8 cellular contexts compared by ENCODE assay signal in the genomic region with DNA sequence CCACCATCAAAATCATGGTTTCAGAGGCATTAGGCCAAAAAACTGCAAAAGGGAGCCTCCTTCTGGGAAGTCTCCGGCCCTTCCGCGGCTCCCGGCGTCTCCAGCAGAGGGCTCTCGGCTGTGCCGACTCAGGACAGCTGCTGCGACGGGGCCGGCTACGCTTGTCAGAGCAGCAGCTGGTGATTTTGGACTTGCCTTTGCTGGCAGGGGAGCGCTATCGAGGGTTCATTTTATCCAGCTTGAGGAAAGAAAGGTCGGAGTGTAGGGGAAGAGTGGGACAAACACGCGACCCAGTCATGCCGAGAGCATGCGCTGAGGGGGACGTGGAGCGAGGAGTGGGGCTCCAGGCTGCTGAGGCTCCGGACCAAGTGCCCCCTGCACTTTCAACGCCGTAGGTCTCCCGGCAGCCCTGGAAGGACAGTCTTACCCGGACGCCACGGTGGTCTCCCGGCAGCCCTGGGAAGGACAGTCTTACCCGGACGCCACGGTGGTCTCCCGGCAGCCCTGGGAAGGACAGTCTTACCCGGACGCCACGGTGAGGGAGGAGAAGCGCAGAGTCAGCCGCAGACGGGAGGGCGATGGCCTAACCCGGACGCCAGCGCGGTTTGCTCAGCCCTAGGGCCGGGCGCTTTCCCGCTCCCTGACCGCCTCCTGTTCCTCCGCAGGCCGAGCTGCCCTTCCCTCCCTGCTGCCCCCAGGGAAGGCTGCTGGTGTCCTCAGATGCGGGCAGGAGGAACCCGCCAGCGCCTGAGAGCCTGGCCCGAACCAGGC. TPM values are rescaled to one million over a fixed set of nuclear protein-coding genes. Genes with fewer than 3 reads are reported as not detected.
DNase-seq lines count a peak whose midpoint lies in the region; ATAC-seq, FAIRE-seq and TF ChIP-seq lines count a peak whose summit lies in the region.

No MANE protein-coding gene starts in this region.

- H3K36me3 ChIP-seq in mucosa of rectum (ENCODE audit: control insufficient read depth in 2 of 2, insufficient read depth in 2 of 2, low read length in 2 of 2) = peaks cover 10 to 17% of the 10 kb centered on the region in 2 donors

- H3K4me3 ChIP-seq in mucosa of rectum (ENCODE audit: low read length in 2 of 2) = peak overlapping the region; percentile 56 to 65

- FAIRE-seq in GM12891 (lab: Jason Lieb, UNC) = no peak

- H3K27me3 ChIP-seq in mucosa of rectum (ENCODE audit: control insufficient read depth in 2 of 2, insufficient read depth in 2 of 2, low read length in 2 of 2) = no peaks in the 10 kb centered on the region

- ATAC-seq in HG02763 (IDR thresholded peaks at IDR 0.05; ENCODE audit: unreplicated experiment) = peak; percentile 77

- no peak overlapping the region for H3K27ac ChIP-seq in mucosa of rectum (ENCODE audit: low read depth in 2 of 2, low read length in 2 of 2)

- TF ChIP-seq POLR2A in GM12891 (IDR thresholded peaks at IDR 0.05; ENCODE audit: low read depth, low read length) (no peak), erythroblast (IDR thresholded peaks at IDR 0.05; ENCODE audit: low read length) (peak; percentile 6)

- no peaks in the 10 kb centered on the region for H3K9me3 ChIP-seq in mucosa of rectum (ENCODE audit: control insufficient read depth in 2 of 2, low read length in 2 of 2)

- DNase-seq in GM12891 (ENCODE audit: insufficient read length, low spot score) = peak; percentile 69
- DNase-seq in NCI-H2227 treated with DMSO at 0.1 percent for 48 hours (lab: John Stamatoyannopoulos, UW) = peak; percentile 68
- DNase-seq in activated T-cell treated with anti-CD3 and anti-CD28 coated beads for 4 hours = peak; percentile 32
- peak; percentile 79 to 81 for DNase-seq in erythroblast (lab: John Stamatoyannopoulos, UW)
- peak; percentile 13 to 15 for DNase-seq in stimulated activated CD8-positive, alpha-beta memory T cell treated with anti-CD3 and anti-CD28 coated beads, Interleukin-7, amount 100 ng/mL, for 1 hour (ENCODE audit: low read depth in 2 of 2)
- DNase-seq in UCSD-AML1 (lab: John Stamatoyannopoulos, UW; ENCODE audit: unreplicated experiment) = no peak

- peak overlapping the region; percentile 27 to 52 for H3K9ac ChIP-seq in mucosa of rectum (ENCODE audit: low read depth in 1 of 2, low read length in 2 of 2)

- H3K4me1 ChIP-seq in mucosa of rectum (ENCODE audit: control insufficient read depth in 2 of 2, insufficient read depth in 2 of 2, low read length in 2 of 2) = no peaks in the 10 kb centered on the region

TF ChIP-seq in GM12891, 5 proteins besides CTCF, POLR2A, EP300 and RAD21:
- no peak for TF ChIP-seq POU2F2 (IDR thresholded peaks at IDR 0.05; ENCODE audit: low read depth, low read length)
- TF ChIP-seq TAF1 (IDR thresholded peaks at IDR 0.05; ENCODE audit: low read depth, low read length) = no peak
- TF ChIP-seq SPI1 (IDR thresholded peaks at IDR 0.05; ENCODE audit: low read depth, low read length) = no peak
- no peak for TF ChIP-seq PAX5 (IDR thresholded peaks at IDR 0.05; ENCODE audit: insufficient read depth, low read length, severe bottlenecking)
TF ChIP-seq in GM12891: peak in this region for 0.

RNA-seq across cellular contexts. Expression of a gene that starts 21.7 kb away (rescaled TPM):
- 48.6 TPM for polyA plus RNA-seq in GM12891 (2012; ENCODE audit: low read depth, missing spikeins)
